In the genomic region with DNA sequence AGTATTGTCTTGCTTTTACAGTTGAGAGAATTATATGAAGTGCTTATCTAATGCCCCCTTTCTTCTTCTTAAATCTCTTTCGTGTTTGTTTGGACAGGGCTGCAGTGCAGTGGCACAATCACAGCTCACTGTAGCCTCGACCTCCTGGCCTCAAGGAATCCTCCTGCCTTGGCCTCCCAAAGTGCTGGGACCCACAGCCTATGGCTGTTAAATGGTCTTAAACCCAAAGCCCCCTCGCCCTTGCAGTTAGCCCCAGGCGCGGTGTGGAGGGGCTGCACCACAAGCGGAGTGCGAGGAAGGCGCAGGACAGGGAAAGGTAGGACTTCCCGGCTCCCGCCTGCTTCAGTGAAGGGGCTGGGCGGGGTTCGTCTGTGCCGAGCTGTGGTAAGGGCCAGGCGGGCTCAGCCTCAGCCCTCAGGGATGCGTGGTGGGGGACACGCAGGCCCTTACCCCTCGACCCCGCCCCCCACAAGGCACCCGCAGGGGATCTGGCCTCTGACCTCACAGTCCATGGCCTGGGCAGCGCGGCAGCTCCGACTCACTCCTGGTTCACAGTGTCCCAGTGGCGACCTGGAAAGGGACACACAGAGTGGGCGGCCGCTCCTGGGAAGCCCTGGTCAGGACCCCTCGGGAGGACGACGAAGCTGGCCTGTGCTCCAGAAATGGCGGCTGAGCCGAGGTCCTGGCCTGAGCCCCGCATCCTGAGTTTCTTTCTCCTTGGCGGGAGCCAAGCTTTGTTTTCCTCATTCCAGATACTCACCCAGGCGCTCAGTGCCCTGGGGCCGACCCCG, we compare ENCODE assay signal across 22 cellular contexts. TPM values are rescaled to one million over a fixed set of nuclear protein-coding genes. Genes with fewer than 3 reads are reported as not detected.
DNase-seq lines count a peak whose midpoint lies in the region; ATAC-seq and TF ChIP-seq lines count a peak whose summit lies in the region.
"Had no signal": no experiment of that assay in that cellular context is flagged by ENCODE, and none has a peak within 500 bp of the region (broad histone marks: within the 10 kb centered on the region; RNA-seq: fewer than 3 reads in every experiment).

No MANE protein-coding gene starts in this region.

- no peaks in the 10 kb centered on the region for H3K27me3 Mint-ChIP-seq in CD14-positive monocyte (ENCODE audit: low read depth in 3 of 3)
- H3K27me3 Mint-ChIP-seq in central memory CD8-positive, alpha-beta T cell, result no peaks in the 10 kb centered on the region
- H3K27me3 Mint-ChIP-seq in natural killer cell (ENCODE audit: low read depth in 2 of 2), result no peaks in the 10 kb centered on the region

- H3K36me3 Mint-ChIP-seq in CD14-positive monocyte (peaks cover 19 to 71% of the 10 kb centered on the region in 2 donors), natural killer cell (no peaks in the 10 kb centered on the region)
- peaks cover 7% of the 10 kb centered on the region for H3K36me3 Mint-ChIP-seq in central memory CD8-positive, alpha-beta T cell (ENCODE audit: insufficient read depth)

- H3K9me2 ChIP-seq in hepatocyte (replicated peaks; ENCODE audit: insufficient read depth), result no peaks in the 10 kb centered on the region

- no peak overlapping the region for H3K27ac ChIP-seq in hepatocyte
- H3K27ac ChIP-seq: HL-60, KMS-11, PC-9, SK-N-MC had no signal

- H3K4me1 Mint-ChIP-seq in CD14-positive monocyte (peaks cover 6% of the 10 kb centered on the region), natural killer cell (peaks cover 13 to 24% of the 10 kb centered on the region in 2 donors)
- H3K4me1 Mint-ChIP-seq in central memory CD8-positive, alpha-beta T cell, result peaks cover 10% of the 10 kb centered on the region

- H3K4me1 ChIP-seq in hepatocyte (ENCODE audit: insufficient read depth), result no peaks in the 10 kb centered on the region

- no peaks in the 10 kb centered on the region for H3K9me3 ChIP-seq in hepatocyte (ENCODE audit: low read depth)

- intact Hi-C loops in CD14-positive monocyte (cut with micrococcal nuclease) (loop anchor here in 1 of 2 donors (10.0 kb wide), 1 partner anchor 325 kb away; a partner anchor contains a TSS), natural killer cell (cut with micrococcal nuclease) (no loop called here), posterior vena cava (cut with DNase I) (loop anchor here in 1 of 2 donors (1.0 kb wide), 1 partner anchor 19 kb away; no protein-coding TSS in a partner anchor)

- TF ChIP-seq CTCF in CD14-positive monocyte (IDR thresholded peaks at IDR 0.05) (no peak), natural killer cell (IDR thresholded peaks at IDR 0.05) (no peak), foreskin fibroblast (IDR thresholded peaks at IDR 0.05; ENCODE audit: low read depth, low read length) (no peak), hepatocyte (IDR thresholded peaks at IDR 0.05; ENCODE audit: poor library complexity) (no peak)

- no peaks in the 10 kb centered on the region for H3K9me3 Mint-ChIP-seq in CD14-positive monocyte
- no peaks in the 10 kb centered on the region for H3K9me3 Mint-ChIP-seq in central memory CD8-positive, alpha-beta T cell
- H3K9me3 Mint-ChIP-seq in natural killer cell, result no peaks in the 10 kb centered on the region

- no peaks in the 10 kb centered on the region for H3K36me3 ChIP-seq in hepatocyte (replicated peaks; ENCODE audit: insufficient read depth, low read depth)

- H2AFZ ChIP-seq in hepatocyte, result no peak overlapping the region
- H2AFZ ChIP-seq: PC-9 had no signal

- no peak for ATAC-seq in central memory CD8-positive, alpha-beta T cell (replicated peaks; ENCODE audit: extremely low read depth, poor library complexity, severe bottlenecking)
- ATAC-seq in natural killer cell, result no peak
- ATAC-seq in HG02840 (IDR thresholded peaks at IDR 0.05; ENCODE audit: low FRiP score, unreplicated experiment), result no peak

- DNase-seq in CD14-positive monocyte (ENCODE audit: low spot score), result no peak
- DNase-seq in central memory CD8-positive, alpha-beta T cell (ENCODE audit: low spot score in 2 of 2), result no peak
- DNase-seq in natural killer cell, result no peak
- peak; percentile 74 for DNase-seq in posterior vena cava (ENCODE audit: low spot score)
- DNase-seq in foreskin fibroblast, result no peak
- no peak for DNase-seq in hepatocyte (ENCODE audit: low spot score)
- no peak for DNase-seq in HPDE6-E6E7 (ENCODE audit: extremely low spot score)
- DNase-seq: AML-193, C1 segment of cervical spinal cord, DMS53, GF-D8, NCI-H1092 treated with DMSO at 0.1 percent for 48 hours, NCI-H1436 treated with DMSO at 0.1 percent for 48 hours, NCI-H1930, NCI-H748 treated with DMSO at 0.1 percent for 48 hours, PC-9, RPMI8226, SHP77 treated with DMSO at 0.1 percent for 48 hours had no signal

- H3K79me2 ChIP-seq in hepatocyte, result no peaks in the 10 kb centered on the region

- no peak overlapping the region for H3K4me2 ChIP-seq in hepatocyte
- H3K4me2 ChIP-seq: KMS-11, PC-9 had no signal

- H3K4me3 Mint-ChIP-seq in CD14-positive monocyte (no peak overlapping the region), natural killer cell (no peak overlapping the region)
- no peak overlapping the region for H3K4me3 Mint-ChIP-seq in central memory CD8-positive, alpha-beta T cell

- H3K27me3 ChIP-seq in hepatocyte, result no peaks in the 10 kb centered on the region

- H3K4me3 ChIP-seq in foreskin fibroblast (ENCODE audit: low read depth in 1 of 2, low read length in 2 of 2), result no peak overlapping the region
- no peak overlapping the region for H3K4me3 ChIP-seq in hepatocyte
- H3K4me3 ChIP-seq: PC-9, SK-N-MC had no signal

- WGBS in hepatocyte (ENCODE audit: low lambda C conversion rate, missing lambda C conversion rate), result 94% methylated on average over 34 of the region's 35 CpGs

- no peaks in the 10 kb centered on the region for H4K20me1 ChIP-seq in hepatocyte (ENCODE audit: insufficient read depth, poor library complexity, severe bottlenecking)

- peak overlapping the region in 4 of 7 donors; percentile 48 to 76 (median 74) for H3K27ac Mint-ChIP-seq in CD14-positive monocyte
- H3K27ac Mint-ChIP-seq in central memory CD8-positive, alpha-beta T cell (ENCODE audit: low read depth), result peak overlapping the region; percentile 82
- peak overlapping the region; percentile 57 to 58 for H3K27ac Mint-ChIP-seq in natural killer cell

RNA-seq across cellular contexts. Expression of a gene that starts 24.5 kb away (rescaled TPM):
- polyA plus RNA-seq in CD14-positive monocyte, result 100 to 1,000 TPM; 391 to 423 TPM
- total RNA-seq in natural killer cell, result 10 to 100 TPM; 40.9 to 42.4 (median 42.3) TPM
- 10 to 100 TPM; 11.8 to 13.0 TPM for total RNA-seq in posterior vena cava
- 34.5 and 41.6 TPM in 2 replicates for total RNA-seq in hepatocyte
- polyA plus RNA-seq in hepatocyte, result 55.5 and 72.3 TPM in 2 replicates
